In genomic region chr21:32463889-32464300, GRCh38 we compare ENCODE assay signal across 12 cellular contexts. TPM values are rescaled to one million over a fixed set of nuclear protein-coding genes. Genes with fewer than 3 reads are reported as not detected.
A peak's percentile ranks its signal among the peaks of the same experiment; 100 is the strongest.
DNase-seq lines count a peak whose midpoint lies in the region; ATAC-seq and TF ChIP-seq lines count a peak whose summit lies in the region.
"Had no signal": no experiment of that assay in that cellular context is flagged by ENCODE, and none has a peak within 500 bp of the region (broad histone marks: within the 10 kb centered on the region; RNA-seq: fewer than 3 reads in every experiment).

No MANE protein-coding gene starts in this region.

- DNase-seq in left ventricle myocardium inferior (no peak), left ventricle myocardium superior (no peak), chondrocyte (ENCODE audit: low spot score) (no peak), lower lobe of right lung (no peak), aorta (no peak), progenitor cell of endocrine pancreas (ENCODE audit: low spot score, unreplicated experiment) (no peak), NCI-H1417 treated with DMSO at 0.1 percent for 48 hours (lab: John Stamatoyannopoulos, UW) (no peak), islet precursor cell (no peak)
- DNase-seq: immature natural killer cell, NCI-H2171, transverse colon had no signal

- intact Hi-C loops in left ventricle myocardium inferior (cut with micrococcal nuclease) (loop anchor here (10.0 kb wide), 1 partner anchor 51 kb away; no protein-coding TSS in a partner anchor), left ventricle myocardium superior (cut with micrococcal nuclease) (no loop called here), lower lobe of right lung (cut with DNase I) (no loop called here), aorta (cut with DNase I) (loop anchor here (2.0 to 5.0 kb wide), 3 partner anchors 33 to 105 kb away; partner anchors contain the start of gene EVA1C (in 2 of the 2))

- H3K4me3 Mint-ChIP-seq in chondrocyte (ENCODE audit: unreplicated experiment) (no peak overlapping the region), progenitor cell of endocrine pancreas (ENCODE audit: low read depth) (no peak overlapping the region)
- H3K4me3 Mint-ChIP-seq: B cell, immature natural killer cell had no signal

- H3K9me3 Mint-ChIP-seq in chondrocyte (ENCODE audit: low read depth) (no peaks in the 10 kb centered on the region), progenitor cell of endocrine pancreas (ENCODE audit: low read depth) (no peaks in the 10 kb centered on the region)
- H3K9me3 Mint-ChIP-seq: immature natural killer cell had no signal

- H3K27me3 Mint-ChIP-seq in chondrocyte (ENCODE audit: low read depth), result no peaks in the 10 kb centered on the region
- no peaks in the 10 kb centered on the region for H3K27me3 Mint-ChIP-seq in progenitor cell of endocrine pancreas

- peaks cover 14% of the 10 kb centered on the region for H3K4me1 ChIP-seq in left ventricle myocardium inferior
- H3K4me1 ChIP-seq in lower lobe of right lung, result no peaks in the 10 kb centered on the region
- H3K4me1 ChIP-seq in aorta (ENCODE audit: control insufficient read depth in 1 of 2, insufficient read depth in 2 of 2, low read length in 2 of 2), result peaks cover 0 to 5% of the 10 kb centered on the region in 2 donors
- H3K4me1 ChIP-seq: transverse colon had no signal

- ATAC-seq in left ventricle myocardium superior (no peak), lower lobe of right lung (peak in 1 of 2 donors; percentile 63), aorta (ENCODE audit: low FRiP score) (peak; percentile 69)

- H3K9me3 ChIP-seq in left ventricle myocardium inferior (replicated peaks) (no peaks in the 10 kb centered on the region), lower lobe of right lung (no peaks in the 10 kb centered on the region), aorta (ENCODE audit: control insufficient read depth, low read length) (no peaks in the 10 kb centered on the region)
- H3K9me3 ChIP-seq: transverse colon had no signal

- no peak for TF ChIP-seq CTCF in left ventricle myocardium inferior (IDR thresholded peaks at IDR 0.05; ENCODE audit: borderline replicate concordance)
- TF ChIP-seq CTCF in chondrocyte (IDR thresholded peaks at IDR 0.05), result no peak
- TF ChIP-seq CTCF in lower lobe of right lung (IDR thresholded peaks at IDR 0.05), result no peak
- no peak for TF ChIP-seq CTCF in progenitor cell of endocrine pancreas (IDR thresholded peaks at IDR 0.05; ENCODE audit: unreplicated experiment)

- H3K36me3 Mint-ChIP-seq in chondrocyte (ENCODE audit: low read depth), result peaks cover 1% of the 10 kb centered on the region
- H3K36me3 Mint-ChIP-seq in progenitor cell of endocrine pancreas (ENCODE audit: insufficient read depth), result peaks cover 2% of the 10 kb centered on the region

- H3K4me3 ChIP-seq in left ventricle myocardium inferior (no peak overlapping the region), lower lobe of right lung (no peak overlapping the region), aorta (ENCODE audit: low read length in 2 of 2) (no peak overlapping the region)
- H3K4me3 ChIP-seq: transverse colon had no signal

- H3K36me3 ChIP-seq in left ventricle myocardium inferior, result peaks cover 69% of the 10 kb centered on the region
- peaks cover 76% of the 10 kb centered on the region for H3K36me3 ChIP-seq in lower lobe of right lung
- peaks cover 0 to 6% of the 10 kb centered on the region in 2 donors for H3K36me3 ChIP-seq in aorta (ENCODE audit: control insufficient read depth in 1 of 2, insufficient read depth in 2 of 2, low read length in 1 of 2)

- peak overlapping the region; percentile 0 for H3K27ac ChIP-seq in left ventricle myocardium inferior (replicated peaks)
- peak overlapping the region; percentile 54 for H3K27ac ChIP-seq in lower lobe of right lung
- H3K27ac ChIP-seq in aorta (ENCODE audit: low read depth in 1 of 2, low read length in 2 of 2), result peak overlapping the region; percentile 51 to 91
- H3K27ac ChIP-seq: transverse colon had no signal

- 2 to 8% methylated on average over 8 of the region's 8 CpGs for WGBS in aorta, 2 donors

- H3K27me3 ChIP-seq in left ventricle myocardium inferior (ENCODE audit: low read depth) (no peaks in the 10 kb centered on the region), lower lobe of right lung (ENCODE audit: low read depth) (no peaks in the 10 kb centered on the region), aorta (ENCODE audit: control insufficient read depth in 1 of 2, insufficient read depth in 2 of 2, low read length in 1 of 2) (no peaks in the 10 kb centered on the region)
- H3K27me3 ChIP-seq: transverse colon had no signal

- peaks cover 20% of the 10 kb centered on the region for H3K4me1 Mint-ChIP-seq in chondrocyte (ENCODE audit: low read depth)
- H3K4me1 Mint-ChIP-seq in progenitor cell of endocrine pancreas (ENCODE audit: low read depth), result no peaks in the 10 kb centered on the region
- H3K4me1 Mint-ChIP-seq: B cell had no signal

- H3K27ac Mint-ChIP-seq in chondrocyte (ENCODE audit: unreplicated experiment) (peak overlapping the region; percentile 95), progenitor cell of endocrine pancreas (no peak overlapping the region)
- H3K27ac Mint-ChIP-seq: B cell had no signal

RNA-seq across cellular contexts. Expression of gene EVA1C, which starts 51.4 kb away (rescaled TPM):
- total RNA-seq in left ventricle myocardium inferior (13.9 TPM), left ventricle myocardium superior (13.6 TPM), chondrocyte (1.5 to 2.0 TPM (median 1.6 TPM) in 3 replicates), lower lobe of right lung (31.8 TPM), aorta (10 to 100 TPM; 48.6 to 72.6 TPM), progenitor cell of endocrine pancreas (not detected in 2 replicates)
- 100 to 1,000 TPM in 1 of 2 donors, 10 to 100 TPM in 1; 40.9 to 105 TPM for polyA plus RNA-seq in aorta

Comparison
In these comparisons a context has a peak if more than half of its experiments do, and no peak if none do; other contexts are left out.
1. intact Hi-C loops: an anchor here in left ventricle myocardium inferior (10.0 kb wide) and aorta (2.0 to 5.0 kb wide); none called in left ventricle myocardium superior and lower lobe of right lung.
2. H3K27ac ChIP-seq: peak in every context shown above with its lines; median percentile 71 in aorta; 54 in lower lobe of right lung; 0 in left ventricle myocardium inferior.